Comparison of ENCODE assay signal across 10 cellular contexts in the genomic region with DNA sequence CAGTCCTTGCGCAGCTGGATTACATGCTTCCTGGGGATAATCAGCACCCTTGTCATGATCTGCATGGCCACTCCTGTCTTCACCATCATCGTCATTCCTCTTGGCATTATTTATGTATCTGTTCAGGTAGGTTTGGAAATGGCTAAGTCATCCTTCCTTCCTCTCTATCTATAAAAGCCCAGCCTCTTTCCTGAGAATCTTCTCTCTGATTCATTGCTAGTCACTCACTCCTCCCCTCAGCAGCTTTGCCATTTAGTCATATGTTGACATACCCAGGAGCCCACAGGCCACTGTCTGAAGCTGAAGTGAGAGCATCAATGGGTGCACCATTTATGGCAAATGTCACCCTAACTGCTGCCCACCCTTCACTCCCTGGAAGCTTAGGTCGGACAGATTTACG. TPM values are rescaled to one million over a fixed set of nuclear protein-coding genes. Genes with fewer than 3 reads are reported as not detected.
DNase-seq lines count a peak whose midpoint lies in the region; ATAC-seq, FAIRE-seq and TF ChIP-seq lines count a peak whose summit lies in the region.
"Had no signal": no experiment of that assay in that cellular context is flagged by ENCODE, and none has a peak within 500 bp of the region (broad histone marks: within the 10 kb centered on the region; RNA-seq: fewer than 3 reads in every experiment).

No MANE protein-coding gene starts in this region.

- no peaks in the 10 kb centered on the region for H3K79me2 ChIP-seq in K562 (ENCODE audit: control insufficient read depth, insufficient read depth, low read length)

- H3K27ac ChIP-seq in K562 (ENCODE audit: extremely low read depth, low read depth, low read length) (no peak overlapping the region), mesenchymal stem cell (ENCODE audit: low read length, poor library complexity, severe bottlenecking) (no peak overlapping the region)

- H4K91ac ChIP-seq in mesenchymal stem cell (ENCODE audit: low read length): no peak overlapping the region

- H4K20me1 ChIP-seq in K562 (replicated peaks; ENCODE audit: control insufficient read depth, insufficient read depth, low read length): no peaks in the 10 kb centered on the region

- H2BK15ac ChIP-seq in mesenchymal stem cell (ENCODE audit: low read depth, poor library complexity, severe bottlenecking): no peak overlapping the region

- no peak overlapping the region for H3K4me3 ChIP-seq in K562
- no peak overlapping the region for H3K4me3 ChIP-seq in mesenchymal stem cell (ENCODE audit: insufficient read depth in 1 of 2, low read depth in 1 of 2, low read length in 2 of 2)

- H3K4me1 ChIP-seq in K562 (replicated peaks in 1 of 2; ENCODE audit: control insufficient read depth in 2 of 2, insufficient read depth in 2 of 2, low read length in 2 of 2) (no peaks in the 10 kb centered on the region), mesenchymal stem cell (ENCODE audit: control insufficient read depth, insufficient read depth, low read depth, low read length) (no peaks in the 10 kb centered on the region)
- H3K4me1 ChIP-seq: BE2C had no signal

- H3K9me3 ChIP-seq in K562 (replicated peaks; ENCODE audit: control insufficient read depth, insufficient read depth, low read depth, low read length): no peaks in the 10 kb centered on the region
- H3K9me3 ChIP-seq in mesenchymal stem cell (ENCODE audit: control insufficient read depth, low read length): no peaks in the 10 kb centered on the region
- H3K9me3 ChIP-seq: BE2C had no signal

- BruUV-seq in K562 (replicated peaks; lab: Mats Ljungman, UMichigan): no TSS peak

- FAIRE-seq in HTR-8/SVneo (lab: Jason Lieb, UNC) (peak; percentile 54), K562 (lab: Jason Lieb, UNC) (no peak)

- no peak overlapping the region for H3K4ac ChIP-seq in mesenchymal stem cell (ENCODE audit: low read depth in 1 of 2, low read length in 2 of 2)

- DNase-seq in activated CD4-positive, alpha-beta T cell treated with anti-CD3 and anti-CD28 coated beads for 48 hours: peak; percentile 42
- DNase-seq in activated CD4-positive, alpha-beta T cell treated with anti-CD3 and anti-CD28 coated beads for 4 hours: no peak
- peak; percentile 60 for DNase-seq in HTR-8/SVneo (ENCODE audit: insufficient read length, low spot score)
- peak in 1 of 4 experiments; percentile 12 for DNase-seq in K562 (ENCODE audit: extremely low read depth in 1 of 4, low spot score in 3 of 4)
- DNase-seq in mesenchymal stem cell: peak; percentile 84
- DNase-seq in putamen (ENCODE audit: low spot score): no peak
- no peak for DNase-seq in posterior cingulate gyrus
- DNase-seq: BE2C had no signal

- H2AFZ ChIP-seq in K562 (ENCODE audit: low read depth, low read length) (no peak overlapping the region), mesenchymal stem cell (ENCODE audit: low read depth, low read length) (no peak overlapping the region)

- 4% methylated on average over 4 of the region's 4 CpGs for WGBS in K562 (ENCODE audit: insufficient coverage, low coverage, missing lambda C conversion rate)
- WGBS in mesenchymal stem cell: 59% methylated on average over 4 of the region's 4 CpGs

- H3K9me1 ChIP-seq in K562 (ENCODE audit: control insufficient read depth, insufficient read depth, low read length): no peaks in the 10 kb centered on the region

- peak overlapping the region; percentile 32 for H4K8ac ChIP-seq in mesenchymal stem cell (ENCODE audit: low read length)

- ATAC-seq in K562 (no peak), GM18511 (IDR thresholded peaks at IDR 0.05; ENCODE audit: unreplicated experiment) (no peak)
- ATAC-seq: stimulated activated memory B cell treated with anti-CD40 and anti-IgM and Interleukin-4, amounts not matched to agents 10 μg/mL and 1 μg/mL and 100 μg/mL, for 72 hours had no signal

- no peak overlapping the region for H2BK5ac ChIP-seq in mesenchymal stem cell (ENCODE audit: low read depth, low read length, poor library complexity, severe bottlenecking)

- no peak overlapping the region for H2BK120ac ChIP-seq in mesenchymal stem cell (ENCODE audit: low read depth, low read length)

- H3K4me2 ChIP-seq in K562 (ENCODE audit: insufficient read depth, low read length): no peak overlapping the region
- H3K4me2 ChIP-seq in mesenchymal stem cell (ENCODE audit: low read length, poor library complexity, severe bottlenecking): no peak overlapping the region

- in situ Hi-C loops in K562 (cut with MboI): no loop called here

- POLR2A ChIA-PET in K562 (lab: Yijun Ruan, JAX): interaction anchor here (0.5 to 1.3 kb wide), 2 partner anchors 11 to 70 kb away, joined by 3 to 4 read pairs; no protein-coding TSS in a partner anchor

- H3K27me3 ChIP-seq in K562 (ENCODE audit: control insufficient read depth in 2 of 2, insufficient read depth in 2 of 2, low read length in 2 of 2) (peaks cover 0 to 21% of the 10 kb centered on the region in 2 experiments; a peak in 2 of 5 replicates), mesenchymal stem cell (ENCODE audit: control insufficient read depth in 1 of 2, insufficient read depth in 1 of 2, low read length in 2 of 2) (peaks cover 0 to 6% of the 10 kb centered on the region in 2 experiments)
- H3K27me3 ChIP-seq: BE2C had no signal

- H2AK5ac ChIP-seq in mesenchymal stem cell (ENCODE audit: low read length, severe bottlenecking): no peak overlapping the region

- TF ChIP-seq RAD21 in K562 (CRISPR knock-in tag; conservative IDR thresholded peaks at IDR 0.05 in 1 of 2, IDR thresholded peaks at IDR 0.05 in 1 of 2): no peak

- H3K36me3 ChIP-seq in K562 (ENCODE audit: control insufficient read depth, insufficient read depth, low read length) (no peaks in the 10 kb centered on the region), mesenchymal stem cell (ENCODE audit: control insufficient read depth in 1 of 2, insufficient read depth in 2 of 2, low read depth in 1 of 2, low read length in 2 of 2) (peaks cover 0 to 9% of the 10 kb centered on the region in 2 experiments)
- H3K36me3 ChIP-seq: BE2C had no signal

- CTCF ChIA-PET in K562 (lab: Yijun Ruan, JAX; ENCODE audit: low intra/inter-chr PET ratio): no interaction called here

- TF ChIP-seq CTCF in K562 (IDR thresholded peaks at IDR 0.05 in 2 of 3, conservative IDR thresholded peaks at IDR 0.05 in 1 of 3; ENCODE audit: insufficient read depth in 2 of 3, low read depth in 1 of 3, low read length in 3 of 3): no peak

- peak overlapping the region in 1 of 2 experiments; percentile 40 for H2BK12ac ChIP-seq in mesenchymal stem cell (ENCODE audit: low read length in 2 of 2)

- peak overlapping the region in 1 of 2 experiments; percentile 13 for H3K18ac ChIP-seq in mesenchymal stem cell (ENCODE audit: low read depth in 1 of 2, low read length in 2 of 2)

- H3K23ac ChIP-seq in mesenchymal stem cell (ENCODE audit: low read length in 2 of 2): no peak overlapping the region

- no peaks in the 10 kb centered on the region for H3K79me1 ChIP-seq in mesenchymal stem cell (replicated peaks; ENCODE audit: low read length, poor library complexity, severe bottlenecking)

- no peak for TF ChIP-seq EP300 in K562 (IDR thresholded peaks at IDR 0.05; ENCODE audit: low read length)

- intact Hi-C loops in K562 (cut with micrococcal nuclease) (no loop called here), posterior cingulate gyrus (cut with DNase I) (no loop called here)

- no peak overlapping the region for H3K9ac ChIP-seq in K562 (ENCODE audit: insufficient read depth in 1 of 2, low read depth in 2 of 2, low read length in 2 of 2)
- no peak overlapping the region for H3K9ac ChIP-seq in mesenchymal stem cell (ENCODE audit: low read length)

- no peak for TF ChIP-seq POLR2A in K562 (conservative IDR thresholded peaks at IDR 0.05)

- H3K14ac ChIP-seq in mesenchymal stem cell (ENCODE audit: low read length in 2 of 2): no peak overlapping the region

TF ChIP-seq in K562, 482 proteins besides CTCF, POLR2A, EP300 and RAD21 (continues in another document):
- TF ChIP-seq FOSL1 (tag; conservative IDR thresholded peaks at IDR 0.05): peak; percentile 81
- peak; percentile 69 for TF ChIP-seq MEIS2 (IDR thresholded peaks at IDR 0.05; ENCODE audit: partially characterized antibody)
- no peak for TF ChIP-seq ZFPM2 (CRISPR knock-in tag; IDR thresholded peaks at IDR 0.05)
- TF ChIP-seq, protein P1, sequence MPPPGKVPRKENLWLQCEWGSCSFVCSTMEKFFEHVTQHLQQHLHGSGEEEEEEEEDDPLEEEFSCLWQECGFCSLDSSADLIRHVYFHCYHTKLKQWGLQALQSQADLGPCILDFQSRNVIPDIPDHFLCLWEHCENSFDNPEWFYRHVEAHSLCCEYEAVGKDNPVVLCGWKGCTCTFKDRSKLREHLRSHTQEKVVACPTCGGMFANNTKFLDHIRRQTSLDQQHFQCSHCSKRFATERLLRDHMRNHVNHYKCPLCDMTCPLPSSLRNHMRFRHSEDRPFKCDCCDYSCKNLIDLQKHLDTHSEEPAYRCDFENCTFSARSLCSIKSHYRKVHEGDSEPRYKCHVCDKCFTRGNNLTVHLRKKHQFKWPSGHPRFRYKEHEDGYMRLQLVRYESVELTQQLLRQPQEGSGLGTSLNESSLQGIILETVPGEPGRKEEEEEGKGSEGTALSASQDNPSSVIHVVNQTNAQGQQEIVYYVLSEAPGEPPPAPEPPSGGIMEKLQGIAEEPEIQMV (tag; conservative IDR thresholded peaks at IDR 0.05; ENCODE audit: low read depth): no peak
- TF ChIP-seq MAFG (tag; conservative IDR thresholded peaks at IDR 0.05): peak; percentile 45; the same call in 1 of the 2 replicates
- TF ChIP-seq HSF4 (CRISPR knock-in tag; IDR thresholded peaks at IDR 0.05; ENCODE audit: borderline replicate concordance): no peak

RNA-seq across cellular contexts. Expression of a gene that starts 52.0 kb away (rescaled TPM):
- 0.86 and 1.1 TPM in 2 replicates for total RNA-seq in K562 (2011; cell fraction: chromatin; rRNA removed; ENCODE audit: low replicate concordance)
- 0.13 and 0.17 TPM in 2 replicates for total RNA-seq in K562 (2011; cell fraction: nucleolus; rRNA removed)
- 0.07 TPM in 1 of 2 replicates, not detected in the other for total RNA-seq in K562 (2011; cell fraction: nucleoplasm; rRNA removed)
- total RNA-seq in K562 (2014; rRNA removed): 0.05 and 0.24 TPM in 2 replicates
- total RNA-seq in K562 (2014; rRNA removed; fragmentation: Illumina TruSeq; extraction: Trizol): 0.11 and 0.19 TPM in 2 replicates
- total RNA-seq in K562 (2015; rRNA removed; fragmentation: Illumina TruSeq; extraction: Trizol): 0.11 and 0.18 TPM in 2 replicates
- 0.11 and 0.34 TPM in 2 replicates for total RNA-seq in K562 (2021)
- polyA plus RNA-seq in K562 (2011; rRNA removed): 0.14 and 0.22 TPM in 2 replicates
- polyA plus RNA-seq in K562 (2011; cell fraction: cytosol; rRNA removed): 0.16 and 0.21 TPM in 2 replicates
- polyA plus RNA-seq in K562 (2011; cell fraction: nucleus; rRNA removed): 0.60 and 0.66 TPM in 2 replicates
- 0.07 and 0.08 TPM in 2 replicates for polyA plus RNA-seq in K562 (2012)
- 0.09 and 0.17 TPM in 2 replicates for polyA plus RNA-seq in K562 (2014; fragmentation: Illumina TruSeq; extraction: Trizol)
- under 1 TPM in 1 of 2 experiments, not detected in 1; 0.03 TPM for polyA plus RNA-seq in K562 (2014; fragmentation: Nextera tagmentation; extraction: Ambion mirVana)
- 0.04 TPM in 1 of 2 replicates, not detected in the other for polyA plus RNA-seq in K562 (2014; rRNA removed)
- polyA minus RNA-seq in K562 (2011; rRNA and poly(A)+ RNA removed): 0.21 and 0.39 TPM in 2 replicates
- polyA minus RNA-seq in K562 (2011; cell fraction: cytosol; rRNA and poly(A)+ RNA removed): 2.1 and 2.8 TPM in 2 replicates
- 0.67 and 0.81 TPM in 2 replicates for polyA minus RNA-seq in K562 (2011; cell fraction: nucleus; rRNA and poly(A)+ RNA removed)
- polyA plus RNA-seq in mesenchymal stem cell (2013, experiment 1 of 2): 0.58 TPM
- polyA plus RNA-seq in mesenchymal stem cell (2013, experiment 2 of 2): 0.42 TPM

Comparison
In these comparisons a context has a peak if more than half of its experiments do, and no peak if none do; other contexts are left out.
1. DNase-seq: peak in activated CD4-positive, alpha-beta T cell treated with anti-CD3 and anti-CD28 coated beads for 48 hours (single experiment), HTR-8/SVneo (single experiment) and mesenchymal stem cell (single experiment); none in activated CD4-positive, alpha-beta T cell treated with anti-CD3 and anti-CD28 coated beads for 4 hours (0 of 2), putamen (single experiment) and posterior cingulate gyrus (0 of 10).